ENCODE assay signal across 11 cellular contexts in the genomic region with DNA sequence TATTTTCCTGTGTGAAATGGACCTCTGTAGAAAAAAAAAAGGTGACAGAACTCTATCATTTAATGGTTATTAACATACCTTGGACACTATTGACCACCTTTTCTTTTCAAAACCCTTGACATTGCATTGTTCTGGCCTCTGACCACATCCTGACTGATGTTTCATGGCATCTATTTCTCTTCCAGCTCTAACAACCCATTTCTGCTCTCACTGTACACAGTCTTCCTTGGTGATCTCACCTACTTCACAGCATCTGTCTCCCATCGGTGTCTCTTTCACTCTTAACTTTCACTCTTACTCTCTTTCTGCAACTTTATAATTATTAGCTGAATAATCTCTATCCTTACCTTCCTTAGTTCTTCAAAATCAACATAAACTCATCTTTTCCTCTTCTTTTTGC.
DNase-seq lines count a peak whose midpoint lies in the region; ATAC-seq lines count a peak whose summit lies in the region.
"Had no signal": no experiment of that assay in that cellular context is flagged by ENCODE, and none has a peak within 500 bp of the region (broad histone marks: within the 10 kb centered on the region; RNA-seq: fewer than 3 reads in every experiment).

No MANE protein-coding gene starts in this region.

- H3K4me1 ChIP-seq in Karpas-422 (ENCODE audit: low read length) = no peaks in the 10 kb centered on the region
- H3K4me1 ChIP-seq: gastroesophageal sphincter had no signal

- H3K9ac ChIP-seq in Karpas-422 (ENCODE audit: low read length) = no peak overlapping the region

- no peaks in the 10 kb centered on the region for H4K20me1 ChIP-seq in Karpas-422 (ENCODE audit: insufficient read depth, low read depth, low read length)

- no peaks in the 10 kb centered on the region for H3K36me3 ChIP-seq in Karpas-422 (ENCODE audit: insufficient read depth, low read length)
- H3K36me3 ChIP-seq: gastroesophageal sphincter had no signal

- peak; percentile 66 for ATAC-seq in GM18519 (IDR thresholded peaks at IDR 0.05; ENCODE audit: low FRiP score, unreplicated experiment)
- peak; percentile 66 for ATAC-seq in GM21528 (IDR thresholded peaks at IDR 0.05; ENCODE audit: low FRiP score, unreplicated experiment)
- ATAC-seq in HG03469 (IDR thresholded peaks at IDR 0.05; ENCODE audit: unreplicated experiment) = no peak
- ATAC-seq: gastroesophageal sphincter had no signal

- H3K4me2 ChIP-seq in Karpas-422 (ENCODE audit: low read depth, low read length, poor library complexity, severe bottlenecking) = peak overlapping the region; percentile 10

- no peak overlapping the region for H3K4me3 ChIP-seq in Karpas-422 (ENCODE audit: low read length)
- H3K4me3 ChIP-seq: gastroesophageal sphincter, skin epidermis had no signal

- H3K9me3 ChIP-seq in Karpas-422 (ENCODE audit: low read length) = no peaks in the 10 kb centered on the region
- H3K9me3 ChIP-seq: gastroesophageal sphincter had no signal

- no peak overlapping the region for H2AFZ ChIP-seq in Karpas-422 (ENCODE audit: low read length)

- no peaks in the 10 kb centered on the region for H3K27me3 ChIP-seq in Karpas-422 (ENCODE audit: low read length)
- H3K27me3 ChIP-seq: gastroesophageal sphincter had no signal

- H3K9me2 ChIP-seq in Karpas-422 (replicated peaks; ENCODE audit: insufficient read depth, low read length) = no peaks in the 10 kb centered on the region

- H3K27ac ChIP-seq in Karpas-422 (ENCODE audit: low read length) = no peak overlapping the region
- H3K27ac ChIP-seq: gastroesophageal sphincter had no signal

- no peak for DNase-seq in Karpas-422
- DNase-seq in kidney tubule cell (ENCODE audit: low spot score) = peak; percentile 49
- DNase-seq in NCI-H1417 (lab: John Stamatoyannopoulos, UW) = no peak
- no peak for DNase-seq in stimulated activated CD4-positive, alpha-beta T cell treated with anti-CD3 and anti-CD28 coated beads, Interleukin-4, amount 100 ng/mL, for 4 hours
- DNase-seq: H7, mesenchymal stem cell had no signal

- no peaks in the 10 kb centered on the region for H3K79me2 ChIP-seq in Karpas-422 (ENCODE audit: low read length)
